27 cellular contexts compared by ENCODE assay signal in genomic region chr6:20851795-20852194, GRCh38.
"Had no signal": no experiment of that assay in that cellular context is flagged by ENCODE, and none has a peak within 500 bp of the region (broad histone marks: within the 10 kb centered on the region; RNA-seq: fewer than 3 reads in every experiment).

No MANE protein-coding gene starts in this region.

- H3K4me1 ChIP-seq: pancreas, psoas muscle, thyroid gland, tibial nerve, upper lobe of left lung, uterus had no signal

- H3K27me3 ChIP-seq: neutrophil, pancreas, right lobe of liver, sigmoid colon, stomach, thyroid gland, tibial nerve, upper lobe of left lung, uterus had no signal

- H3K9me3 ChIP-seq: neutrophil, pancreas, psoas muscle, right lobe of liver, sigmoid colon, stomach, thoracic aorta, thyroid gland, tibial nerve, upper lobe of left lung, uterus had no signal

- H3K4me3 Mint-ChIP-seq: naive thymus-derived CD8-positive, alpha-beta T cell; natural killer cell treated with Interleukin-12 subunit alpha and Interleukin-12 subunit beta and Interleukin-15 and Interleukin-18, amount 100 ng/mL, for 72 hours; nephron progenitor cell; neural crest cell; stimulated activated effector memory CD8-positive, alpha-beta T cell treated with anti-CD3 and anti-CD28 coated beads, Interleukin-12 subunit alpha, Interleukin-12 subunit beta, amount 100 ng/mL, for 72 hours; stimulated activated naive B cell treated with anti-CD40 and anti-IgM and Interleukin-4, amounts not matched to agents 10 μg/mL and 1 μg/mL and 100 μg/mL, for 72 hours; stimulated activated naive CD8-positive, alpha-beta T cell treated with anti-CD3 and anti-CD28 coated beads, Interleukin-15, Interleukin-2, amounts not matched to agents 100 ng/mL and 50 ng/mL, for 24 hours had no signal

- H3K36me3 Mint-ChIP-seq: natural killer cell treated with Interleukin-12 subunit alpha and Interleukin-12 subunit beta and Interleukin-15 and Interleukin-18, amount 100 ng/mL, for 72 hours; stimulated activated effector memory CD8-positive, alpha-beta T cell treated with anti-CD3 and anti-CD28 coated beads, Interleukin-12 subunit alpha, Interleukin-12 subunit beta, amount 100 ng/mL, for 72 hours had no signal

- H3K36me3 ChIP-seq: neutrophil, pancreas, right lobe of liver, sigmoid colon, stomach, thoracic aorta, thyroid gland, tibial nerve, upper lobe of left lung, uterus had no signal

- H3K4me3 ChIP-seq: pancreas, psoas muscle, right lobe of liver, sigmoid colon, stomach, thoracic aorta, thyroid gland, tibial nerve, upper lobe of left lung, uterus had no signal

- H3K27ac Mint-ChIP-seq: natural killer cell treated with Interleukin-12 subunit alpha and Interleukin-12 subunit beta and Interleukin-15 and Interleukin-18, amount 100 ng/mL, for 72 hours; stimulated activated effector memory CD8-positive, alpha-beta T cell treated with anti-CD3 and anti-CD28 coated beads, Interleukin-12 subunit alpha, Interleukin-12 subunit beta, amount 100 ng/mL, for 72 hours; stimulated activated naive B cell treated with anti-CD40 and anti-IgM and Interleukin-4, amounts not matched to agents 10 μg/mL and 1 μg/mL and 100 μg/mL, for 72 hours had no signal

- H3K9me3 Mint-ChIP-seq: naive thymus-derived CD8-positive, alpha-beta T cell; natural killer cell treated with Interleukin-12 subunit alpha and Interleukin-12 subunit beta and Interleukin-15 and Interleukin-18, amount 100 ng/mL, for 72 hours; nephron progenitor cell; neural crest cell; stimulated activated effector memory CD8-positive, alpha-beta T cell treated with anti-CD3 and anti-CD28 coated beads, Interleukin-12 subunit alpha, Interleukin-12 subunit beta, amount 100 ng/mL, for 72 hours; stimulated activated naive B cell treated with anti-CD40 and anti-IgM and Interleukin-4, amounts not matched to agents 10 μg/mL and 1 μg/mL and 100 μg/mL, for 72 hours had no signal

- ATAC-seq: naive thymus-derived CD8-positive, alpha-beta T cell; natural killer cell treated with Interleukin-12 subunit alpha and Interleukin-12 subunit beta and Interleukin-15 and Interleukin-18, amount 100 ng/mL, for 72 hours; pancreas; psoas muscle; right cardiac atrium; right lobe of liver; stimulated activated effector memory CD8-positive, alpha-beta T cell treated with anti-CD3 and anti-CD28 coated beads, Interleukin-12 subunit alpha, Interleukin-12 subunit beta, amount 100 ng/mL, for 72 hours; stimulated activated naive B cell treated with anti-CD40 and anti-IgM and Interleukin-4, amounts not matched to agents 10 μg/mL and 1 μg/mL and 100 μg/mL, for 72 hours had no signal

- H3K27ac ChIP-seq: neutrophil, pancreas, psoas muscle, right lobe of liver, sigmoid colon, stomach, thoracic aorta, thyroid gland, tibial nerve, upper lobe of left lung, uterus had no signal

- H3K27me3 Mint-ChIP-seq: naive thymus-derived CD8-positive, alpha-beta T cell; natural killer cell treated with Interleukin-12 subunit alpha and Interleukin-12 subunit beta and Interleukin-15 and Interleukin-18, amount 100 ng/mL, for 72 hours; stimulated activated naive B cell treated with anti-CD40 and anti-IgM and Interleukin-4, amounts not matched to agents 10 μg/mL and 1 μg/mL and 100 μg/mL, for 72 hours; stimulated activated naive CD8-positive, alpha-beta T cell treated with anti-CD3 and anti-CD28 coated beads, Interleukin-15, Interleukin-2, amounts not matched to agents 100 ng/mL and 50 ng/mL, for 24 hours had no signal

- DNase-seq: naive thymus-derived CD8-positive, alpha-beta T cell; nephron progenitor cell; nucleus accumbens; pancreas; psoas muscle; right cardiac atrium; right lobe of liver; sigmoid colon; small intestine; stimulated activated CD4-positive, alpha-beta T cell treated with anti-CD3 and anti-CD28 coated beads, Interleukin-15, amount 100 ng/mL, for 24 hours; stimulated activated CD4-positive, alpha-beta T cell treated with anti-CD3 and anti-CD28 coated beads, Interleukin-2, amount 100 ng/mL, for 24 hours; stimulated activated CD4-positive, alpha-beta T cell treated with anti-CD3 and anti-CD28 coated beads, Interleukin-2, amount 100 ng/mL, for 48 hours; stimulated activated CD4-positive, alpha-beta T cell treated with anti-CD3 and anti-CD28 coated beads, Interleukin-4, amount 100 ng/mL, for 24 hours; stimulated activated naive B cell treated with anti-CD40 and anti-IgM and Interleukin-4, amounts not matched to agents 10 μg/mL and 1 μg/mL and 100 μg/mL, for 72 hours; stimulated activated naive CD4-positive, alpha-beta T cell treated with Interleukin-2 at 50 U/mL for 16 hours; stomach; thyroid gland; trophoblast cell; upper lobe of left lung; uterus had no signal
